ENCODE assay signal across 11 cellular contexts in genomic region chr5:135279328-135279727, GRCh38.
"Had no signal": no experiment of that assay in that cellular context is flagged by ENCODE, and none has a peak within 500 bp of the region (broad histone marks: within the 10 kb centered on the region; RNA-seq: fewer than 3 reads in every experiment).

No MANE protein-coding gene starts in this region.

- H3K27ac ChIP-seq: GM23248 had no signal

- H3K4me3 ChIP-seq: GM23248, GM23338, HAP-1 had no signal

- FAIRE-seq: H1, H54 had no signal

- DNase-seq: GM23248, GOT3, H7, H9, HCEC 1CT, HFFc6 had no signal

- H3K9ac ChIP-seq: GM23248 had no signal

- H3K36me3 ChIP-seq: HAP-1 had no signal

- H3K9me3 ChIP-seq: HAP-1 had no signal

- ATAC-seq: GM23338, HCT116 had no signal

- H2AFZ ChIP-seq: GM23248, GM23338 had no signal

- H3K4me1 ChIP-seq: HAP-1 had no signal

- H3K4me2 ChIP-seq: GM23338 had no signal
